22 cellular contexts compared by ENCODE assay signal in genomic region chr1:160413716-160414115, GRCh38. TPM values are rescaled to one million over a fixed set of nuclear protein-coding genes. Genes with fewer than 3 reads are reported as not detected.
"Had no signal": no experiment of that assay in that cellular context is flagged by ENCODE, and none has a peak within 500 bp of the region (broad histone marks: within the 10 kb centered on the region; RNA-seq: fewer than 3 reads in every experiment).

No MANE protein-coding gene starts in this region.

- H3K4me3 Mint-ChIP-seq: activated B cell treated with CpG ODN at 0.5 μM for 24 hours; activated CD4-positive, alpha-beta memory T cell treated with anti-CD3 and anti-CD28 coated beads for 36 hours; activated CD8-positive, alpha-beta memory T cell treated with anti-CD3 and anti-CD28 coated beads, Interleukin-2, amount 10 ng/mL, durations not matched to agents 7 days and 5 days; activated naive CD8-positive, alpha-beta T cell; stimulated activated naive CD8-positive, alpha-beta T cell treated with anti-CD3 and anti-CD28 coated beads, Interleukin-15, amount 100 ng/mL, for 72 hours; type B pancreatic cell had no signal

- H3K27ac ChIP-seq: coronary artery, esophagus muscularis mucosa, left lung, prostate gland had no signal

- H3K36me3 ChIP-seq: left lung, prostate gland had no signal

- H3K4me1 ChIP-seq: left lung, prostate gland had no signal

- H3K4me1 Mint-ChIP-seq: activated B cell treated with CpG ODN at 0.5 μM for 24 hours; activated CD8-positive, alpha-beta memory T cell treated with anti-CD3 and anti-CD28 coated beads, Interleukin-2, amount 10 ng/mL, durations not matched to agents 7 days and 5 days; stimulated activated naive CD8-positive, alpha-beta T cell treated with anti-CD3 and anti-CD28 coated beads, Interleukin-15, amount 100 ng/mL, for 72 hours had no signal

- H3K9me3 ChIP-seq: esophagus muscularis mucosa, left lung, prostate gland had no signal

- H3K27ac Mint-ChIP-seq: activated B cell treated with CpG ODN at 0.5 μM for 24 hours; activated CD4-positive, alpha-beta memory T cell treated with anti-CD3 and anti-CD28 coated beads for 36 hours; activated CD8-positive, alpha-beta memory T cell treated with anti-CD3 and anti-CD28 coated beads, Interleukin-2, amount 10 ng/mL, durations not matched to agents 7 days and 5 days; activated naive CD8-positive, alpha-beta T cell; type B pancreatic cell had no signal

- H3K9me3 Mint-ChIP-seq: activated B cell treated with CpG ODN at 0.5 μM for 24 hours; activated CD4-positive, alpha-beta memory T cell treated with anti-CD3 and anti-CD28 coated beads for 36 hours; stimulated activated naive CD8-positive, alpha-beta T cell treated with anti-CD3 and anti-CD28 coated beads, Interleukin-15, amount 100 ng/mL, for 72 hours; type B pancreatic cell had no signal

- H3K27me3 ChIP-seq: esophagus muscularis mucosa, left lung had no signal

- H3K36me3 Mint-ChIP-seq: activated CD4-positive, alpha-beta memory T cell treated with anti-CD3 and anti-CD28 coated beads for 36 hours; activated CD8-positive, alpha-beta memory T cell treated with anti-CD3 and anti-CD28 coated beads, Interleukin-2, amount 10 ng/mL, durations not matched to agents 7 days and 5 days; activated naive CD8-positive, alpha-beta T cell had no signal

- H3K4me3 ChIP-seq: coronary artery, esophagus muscularis mucosa, left lung, prostate gland, skin epidermis had no signal

- ATAC-seq: activated CD8-positive, alpha-beta memory T cell treated with anti-CD3 and anti-CD28 coated beads, Interleukin-2, amount 10 ng/mL, durations not matched to agents 7 days and 5 days; left lung; right cardiac atrium; stimulated activated naive CD8-positive, alpha-beta T cell treated with anti-CD3 and anti-CD28 coated beads, Interleukin-15, amount 100 ng/mL, for 72 hours had no signal

- H3K27me3 Mint-ChIP-seq: activated B cell treated with CpG ODN at 0.5 μM for 24 hours; activated CD4-positive, alpha-beta memory T cell treated with anti-CD3 and anti-CD28 coated beads for 36 hours; activated naive CD8-positive, alpha-beta T cell; stimulated activated naive CD8-positive, alpha-beta T cell treated with anti-CD3 and anti-CD28 coated beads, Interleukin-15, amount 100 ng/mL, for 72 hours; type B pancreatic cell had no signal

- DNase-seq: activated B cell treated with CpG ODN at 0.5 μM for 24 hours; activated CD4-positive, alpha-beta memory T cell treated with anti-CD3 and anti-CD28 coated beads for 36 hours; activated CD4-positive, alpha-beta T cell treated with anti-CD3 and anti-CD28 coated beads for 4 hours; activated CD8-positive, alpha-beta memory T cell treated with anti-CD3 and anti-CD28 coated beads, Interleukin-2, amount 10 ng/mL, durations not matched to agents 7 days and 5 days; caudate nucleus; effector CD4-positive, alpha-beta T cell; hypothalamus; left lung; midbrain; right cardiac atrium; stimulated activated naive CD8-positive, alpha-beta T cell treated with anti-CD3 and anti-CD28 coated beads, Interleukin-15, amount 100 ng/mL, for 72 hours had no signal

- FAIRE-seq: endothelial cell of umbilical vein, keratinocyte had no signal

RNA-seq across cellular contexts. Expression of gene VANGL2, which starts 13.4 kb away (rescaled TPM):
- total RNA-seq: activated CD4-positive, alpha-beta memory T cell treated with anti-CD3 and anti-CD28 coated beads for 36 hours; activated CD8-positive, alpha-beta memory T cell treated with anti-CD3 and anti-CD28 coated beads, Interleukin-2, amount 10 ng/mL, durations not matched to agents 7 days and 5 days; endothelial cell of umbilical vein; lung microvascular endothelial cell; osteoblast; T-helper 2 cell treated with Interferon-gamma antibody and Interleukin-4, amounts not matched to agents 100 ng/mL and 5 ng/mL, for 36 hours had no signal

RNA-seq across cellular contexts. Expression of gene NHLH1, which starts 46.8 kb away (rescaled TPM):
- total RNA-seq: esophagus muscularis mucosa, lung microvascular endothelial cell, osteoblast, prostate gland had no signal
